ENCODE assay signal across 1 cellular context in the genomic region with DNA sequence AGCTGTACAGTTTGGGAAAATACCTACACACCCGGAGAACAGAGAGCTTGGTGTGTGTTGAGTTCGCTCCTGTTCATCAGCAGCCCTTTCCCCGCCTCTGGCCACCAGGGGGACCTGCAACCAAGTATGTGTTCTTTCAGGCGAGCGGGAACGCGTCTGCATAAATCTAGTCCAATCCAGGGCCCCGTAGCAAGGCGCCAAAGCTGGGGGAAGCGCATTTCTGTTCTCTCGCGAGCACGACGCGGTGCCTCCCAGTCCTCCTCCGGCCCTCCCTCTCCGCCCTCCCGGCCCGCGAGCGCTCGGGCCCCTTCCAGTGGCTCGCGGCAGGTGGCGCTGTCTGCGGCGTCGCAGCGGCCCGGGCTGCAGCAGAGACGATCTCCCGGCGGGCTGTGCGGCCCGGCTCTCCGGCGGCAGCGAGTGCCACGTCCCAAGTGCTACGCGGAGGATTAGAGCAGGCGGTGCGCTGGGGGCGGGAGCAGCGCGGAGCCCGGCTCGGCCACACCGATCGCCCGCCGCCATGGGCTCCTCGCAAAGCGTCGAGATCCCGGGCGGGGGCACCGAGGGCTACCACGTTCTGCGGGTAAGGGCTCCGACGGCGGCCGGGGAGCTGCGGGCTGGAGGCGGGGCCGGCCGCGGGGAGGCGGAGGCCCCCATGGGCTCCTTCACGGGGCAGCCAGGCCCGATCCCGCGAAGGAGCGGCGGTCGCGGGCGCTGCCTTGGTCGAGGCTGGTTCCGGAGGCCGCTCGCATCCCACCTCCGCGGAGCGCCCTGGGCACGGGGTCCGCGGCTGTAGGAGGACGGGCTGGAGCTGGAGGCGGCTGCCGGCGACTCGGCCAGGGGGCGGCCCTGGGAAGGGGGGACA.
TF ChIP-seq lines count a peak whose summit lies in the region.

A gene (plus strand): TSS at position 430 of the 862 bp plus-strand sequence. CDS start 88 bp downstream, at position 518.

TF ChIP-seq in HEK293, 187 proteins besides CTCF, POLR2A, EP300 and RAD21 (continued from another document and continues in another):
- TF ChIP-seq, protein P1, sequence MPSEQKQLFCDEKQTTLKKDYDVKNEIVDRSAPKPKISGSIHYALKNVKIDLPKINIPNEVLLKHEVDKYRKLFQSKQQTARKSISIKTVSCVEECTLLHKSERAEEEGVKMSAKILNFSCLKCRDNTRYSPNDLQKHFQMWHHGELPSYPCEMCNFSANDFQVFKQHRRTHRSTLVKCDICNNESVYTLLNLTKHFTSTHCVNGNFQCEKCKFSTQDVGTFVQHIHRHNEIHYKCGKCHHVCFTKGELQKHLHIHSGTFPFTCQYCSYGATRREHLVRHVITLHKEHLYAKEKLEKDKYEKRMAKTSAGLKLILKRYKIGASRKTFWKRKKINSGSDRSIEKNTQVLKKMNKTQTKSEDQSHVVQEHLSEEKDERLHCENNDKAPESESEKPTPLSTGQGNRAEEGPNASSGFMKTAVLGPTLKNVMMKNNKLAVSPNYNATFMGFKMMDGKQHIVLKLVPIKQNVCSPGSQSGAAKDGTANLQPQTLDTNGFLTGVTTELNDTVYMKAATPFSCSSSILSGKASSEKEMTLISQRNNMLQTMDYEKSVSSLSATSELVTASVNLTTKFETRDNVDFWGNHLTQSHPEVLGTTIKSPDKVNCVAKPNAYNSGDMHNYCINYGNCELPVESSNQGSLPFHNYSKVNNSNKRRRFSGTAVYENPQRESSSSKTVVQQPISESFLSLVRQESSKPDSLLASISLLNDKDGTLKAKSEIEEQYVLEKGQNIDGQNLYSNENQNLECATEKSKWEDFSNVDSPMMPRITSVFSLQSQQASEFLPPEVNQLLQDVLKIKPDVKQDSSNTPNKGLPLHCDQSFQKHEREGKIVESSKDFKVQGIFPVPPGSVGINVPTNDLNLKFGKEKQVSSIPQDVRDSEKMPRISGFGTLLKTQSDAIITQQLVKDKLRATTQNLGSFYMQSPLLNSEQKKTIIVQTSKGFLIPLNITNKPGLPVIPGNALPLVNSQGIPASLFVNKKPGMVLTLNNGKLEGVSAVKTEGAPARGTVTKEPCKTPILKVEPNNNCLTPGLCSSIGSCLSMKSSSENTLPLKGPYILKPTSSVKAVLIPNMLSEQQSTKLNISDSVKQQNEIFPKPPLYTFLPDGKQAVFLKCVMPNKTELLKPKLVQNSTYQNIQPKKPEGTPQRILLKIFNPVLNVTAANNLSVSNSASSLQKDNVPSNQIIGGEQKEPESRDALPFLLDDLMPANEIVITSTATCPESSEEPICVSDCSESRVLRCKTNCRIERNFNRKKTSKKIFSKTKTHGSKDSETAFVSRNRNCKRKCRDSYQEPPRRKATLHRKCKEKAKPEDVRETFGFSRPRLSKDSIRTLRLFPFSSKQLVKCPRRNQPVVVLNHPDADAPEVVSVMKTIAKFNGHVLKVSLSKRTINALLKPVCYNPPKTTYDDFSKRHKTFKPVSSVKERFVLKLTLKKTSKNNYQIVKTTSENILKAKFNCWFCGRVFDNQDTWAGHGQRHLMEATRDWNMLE (tag by site-specific recombination; conservative IDR thresholded peaks at IDR 0.05; ENCODE audit: low read depth), result peak; percentile 61
- TF ChIP-seq ZSCAN30 (tag by site-specific recombination; IDR thresholded peaks at IDR 0.05) (peak; percentile 64; the same call in 1 of the 2 replicates), ZNF501 (tag by site-specific recombination; IDR thresholded peaks at IDR 0.05) (peak; percentile 55; the same call in 1 of the 2 replicates), KLF8 (tag by site-specific recombination; IDR thresholded peaks at IDR 0.05) (peak; percentile 94), ZBTB8A (tag by site-specific recombination; IDR thresholded peaks at IDR 0.05) (peak; percentile 64; the same call in 1 of the 2 replicates), ZNF23 (tag by site-specific recombination; IDR thresholded peaks at IDR 0.05; ENCODE audit: borderline replicate concordance) (no peak), ZNF140 (tag by site-specific recombination; IDR thresholded peaks at IDR 0.05) (no peak), ZNF133 (tag by site-specific recombination; IDR thresholded peaks at IDR 0.05) (no peak), ZNF423 (tag by site-specific recombination; IDR thresholded peaks at IDR 0.05) (no peak), ZBTB17 (tag by site-specific recombination; IDR thresholded peaks at IDR 0.05) (peak; percentile 59), ZNF629 (tag by site-specific recombination; IDR thresholded peaks at IDR 0.05) (peak; percentile 71), ZNF561 (tag by site-specific recombination; IDR thresholded peaks at IDR 0.05; ENCODE audit: borderline replicate concordance) (peak; percentile 95), ZNF473 (tag by site-specific recombination; IDR thresholded peaks at IDR 0.05) (no peak), ZNF202 (tag by site-specific recombination; IDR thresholded peaks at IDR 0.05; ENCODE audit: borderline replicate concordance) (no peak), ZNF2 (tag by site-specific recombination; IDR thresholded peaks at IDR 0.05) (peak; percentile 74), SP3 (tag by site-specific recombination; IDR thresholded peaks at IDR 0.05) (peak; percentile 77), SP2 (tag by site-specific recombination; IDR thresholded peaks at IDR 0.05) (peak; percentile 78), ZXDB (tag by site-specific recombination; IDR thresholded peaks at IDR 0.05) (peak; percentile 78), ZBTB48 (tag by site-specific recombination; IDR thresholded peaks at IDR 0.05) (peak; percentile 42; the same call in 1 of the 2 replicates), YY2 (tag by site-specific recombination; IDR thresholded peaks at IDR 0.05) (peak; percentile 39; the same call in 1 of the 2 replicates), ZNF416 (tag by site-specific recombination; IDR thresholded peaks at IDR 0.05) (no peak), ZFP37 (tag by site-specific recombination; IDR thresholded peaks at IDR 0.05) (peak; percentile 63; the same call in 1 of the 2 replicates), ZNF24 (tag by site-specific recombination; IDR thresholded peaks at IDR 0.05) (peak; percentile 69), WT1 (tag by site-specific recombination; IDR thresholded peaks at IDR 0.05) (peak; percentile 69; the same call in 1 of the 2 replicates), KLF9 (tag by site-specific recombination; IDR thresholded peaks at IDR 0.05; ENCODE audit: low read depth) (peak; percentile 46), SP7 (tag by site-specific recombination; IDR thresholded peaks at IDR 0.05) (peak; percentile 74)
- TF ChIP-seq, protein P2, sequence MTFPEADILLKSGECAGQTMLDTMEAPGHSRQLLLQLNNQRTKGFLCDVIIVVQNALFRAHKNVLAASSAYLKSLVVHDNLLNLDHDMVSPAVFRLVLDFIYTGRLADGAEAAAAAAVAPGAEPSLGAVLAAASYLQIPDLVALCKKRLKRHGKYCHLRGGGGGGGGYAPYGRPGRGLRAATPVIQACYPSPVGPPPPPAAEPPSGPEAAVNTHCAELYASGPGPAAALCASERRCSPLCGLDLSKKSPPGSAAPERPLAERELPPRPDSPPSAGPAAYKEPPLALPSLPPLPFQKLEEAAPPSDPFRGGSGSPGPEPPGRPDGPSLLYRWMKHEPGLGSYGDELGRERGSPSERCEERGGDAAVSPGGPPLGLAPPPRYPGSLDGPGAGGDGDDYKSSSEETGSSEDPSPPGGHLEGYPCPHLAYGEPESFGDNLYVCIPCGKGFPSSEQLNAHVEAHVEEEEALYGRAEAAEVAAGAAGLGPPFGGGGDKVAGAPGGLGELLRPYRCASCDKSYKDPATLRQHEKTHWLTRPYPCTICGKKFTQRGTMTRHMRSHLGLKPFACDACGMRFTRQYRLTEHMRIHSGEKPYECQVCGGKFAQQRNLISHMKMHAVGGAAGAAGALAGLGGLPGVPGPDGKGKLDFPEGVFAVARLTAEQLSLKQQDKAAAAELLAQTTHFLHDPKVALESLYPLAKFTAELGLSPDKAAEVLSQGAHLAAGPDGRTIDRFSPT (tag by site-specific recombination; IDR thresholded peaks at IDR 0.05), result 0 out of 2 replicates have a peak, but pooled peaks have one; percentile 26
- TF ChIP-seq, protein P3, sequence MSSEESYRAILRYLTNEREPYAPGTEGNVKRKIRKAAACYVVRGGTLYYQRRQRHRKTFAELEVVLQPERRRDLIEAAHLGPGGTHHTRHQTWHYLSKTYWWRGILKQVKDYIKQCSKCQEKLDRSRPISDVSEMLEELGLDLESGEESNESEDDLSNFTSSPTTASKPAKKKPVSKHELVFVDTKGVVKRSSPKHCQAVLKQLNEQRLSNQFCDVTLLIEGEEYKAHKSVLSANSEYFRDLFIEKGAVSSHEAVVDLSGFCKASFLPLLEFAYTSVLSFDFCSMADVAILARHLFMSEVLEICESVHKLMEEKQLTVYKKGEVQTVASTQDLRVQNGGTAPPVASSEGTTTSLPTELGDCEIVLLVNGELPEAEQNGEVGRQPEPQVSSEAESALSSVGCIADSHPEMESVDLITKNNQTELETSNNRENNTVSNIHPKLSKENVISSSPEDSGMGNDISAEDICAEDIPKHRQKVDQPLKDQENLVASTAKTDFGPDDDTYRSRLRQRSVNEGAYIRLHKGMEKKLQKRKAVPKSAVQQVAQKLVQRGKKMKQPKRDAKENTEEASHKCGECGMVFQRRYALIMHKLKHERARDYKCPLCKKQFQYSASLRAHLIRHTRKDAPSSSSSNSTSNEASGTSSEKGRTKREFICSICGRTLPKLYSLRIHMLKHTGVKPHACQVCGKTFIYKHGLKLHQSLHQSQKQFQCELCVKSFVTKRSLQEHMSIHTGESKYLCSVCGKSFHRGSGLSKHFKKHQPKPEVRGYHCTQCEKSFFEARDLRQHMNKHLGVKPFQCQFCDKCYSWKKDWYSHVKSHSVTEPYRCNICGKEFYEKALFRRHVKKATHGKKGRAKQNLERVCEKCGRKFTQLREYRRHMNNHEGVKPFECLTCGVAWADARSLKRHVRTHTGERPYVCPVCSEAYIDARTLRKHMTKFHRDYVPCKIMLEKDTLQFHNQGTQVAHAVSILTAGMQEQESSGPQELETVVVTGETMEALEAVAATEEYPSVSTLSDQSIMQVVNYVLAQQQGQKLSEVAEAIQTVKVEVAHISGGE (tag by site-specific recombination; conservative IDR thresholded peaks at IDR 0.05; ENCODE audit: low read depth), result peak; percentile 77
- TF ChIP-seq, protein P4, sequence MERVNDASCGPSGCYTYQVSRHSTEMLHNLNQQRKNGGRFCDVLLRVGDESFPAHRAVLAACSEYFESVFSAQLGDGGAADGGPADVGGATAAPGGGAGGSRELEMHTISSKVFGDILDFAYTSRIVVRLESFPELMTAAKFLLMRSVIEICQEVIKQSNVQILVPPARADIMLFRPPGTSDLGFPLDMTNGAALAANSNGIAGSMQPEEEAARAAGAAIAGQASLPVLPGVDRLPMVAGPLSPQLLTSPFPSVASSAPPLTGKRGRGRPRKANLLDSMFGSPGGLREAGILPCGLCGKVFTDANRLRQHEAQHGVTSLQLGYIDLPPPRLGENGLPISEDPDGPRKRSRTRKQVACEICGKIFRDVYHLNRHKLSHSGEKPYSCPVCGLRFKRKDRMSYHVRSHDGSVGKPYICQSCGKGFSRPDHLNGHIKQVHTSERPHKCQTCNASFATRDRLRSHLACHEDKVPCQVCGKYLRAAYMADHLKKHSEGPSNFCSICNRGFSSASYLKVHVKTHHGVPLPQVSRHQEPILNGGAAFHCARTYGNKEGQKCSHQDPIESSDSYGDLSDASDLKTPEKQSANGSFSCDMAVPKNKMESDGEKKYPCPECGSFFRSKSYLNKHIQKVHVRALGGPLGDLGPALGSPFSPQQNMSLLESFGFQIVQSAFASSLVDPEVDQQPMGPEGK (tag by site-specific recombination; IDR thresholded peaks at IDR 0.05), result peak; percentile 66
- TF ChIP-seq, protein P5, sequence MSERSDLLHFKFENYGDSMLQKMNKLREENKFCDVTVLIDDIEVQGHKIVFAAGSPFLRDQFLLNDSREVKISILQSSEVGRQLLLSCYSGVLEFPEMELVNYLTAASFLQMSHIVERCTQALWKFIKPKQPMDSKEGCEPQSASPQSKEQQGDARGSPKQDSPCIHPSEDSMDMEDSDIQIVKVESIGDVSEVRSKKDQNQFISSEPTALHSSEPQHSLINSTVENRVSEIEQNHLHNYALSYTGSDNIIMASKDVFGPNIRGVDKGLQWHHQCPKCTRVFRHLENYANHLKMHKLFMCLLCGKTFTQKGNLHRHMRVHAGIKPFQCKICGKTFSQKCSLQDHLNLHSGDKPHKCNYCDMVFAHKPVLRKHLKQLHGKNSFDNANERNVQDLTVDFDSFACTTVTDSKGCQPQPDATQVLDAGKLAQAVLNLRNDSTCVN (tag by site-specific recombination; optimal IDR thresholded peaks at IDR 0.05), result peak; percentile 89
- TF ChIP-seq, protein P6, sequence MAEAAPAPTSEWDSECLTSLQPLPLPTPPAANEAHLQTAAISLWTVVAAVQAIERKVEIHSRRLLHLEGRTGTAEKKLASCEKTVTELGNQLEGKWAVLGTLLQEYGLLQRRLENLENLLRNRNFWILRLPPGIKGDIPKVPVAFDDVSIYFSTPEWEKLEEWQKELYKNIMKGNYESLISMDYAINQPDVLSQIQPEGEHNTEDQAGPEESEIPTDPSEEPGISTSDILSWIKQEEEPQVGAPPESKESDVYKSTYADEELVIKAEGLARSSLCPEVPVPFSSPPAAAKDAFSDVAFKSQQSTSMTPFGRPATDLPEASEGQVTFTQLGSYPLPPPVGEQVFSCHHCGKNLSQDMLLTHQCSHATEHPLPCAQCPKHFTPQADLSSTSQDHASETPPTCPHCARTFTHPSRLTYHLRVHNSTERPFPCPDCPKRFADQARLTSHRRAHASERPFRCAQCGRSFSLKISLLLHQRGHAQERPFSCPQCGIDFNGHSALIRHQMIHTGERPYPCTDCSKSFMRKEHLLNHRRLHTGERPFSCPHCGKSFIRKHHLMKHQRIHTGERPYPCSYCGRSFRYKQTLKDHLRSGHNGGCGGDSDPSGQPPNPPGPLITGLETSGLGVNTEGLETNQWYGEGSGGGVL (tag by site-specific recombination; IDR thresholded peaks at IDR 0.05), result peak; percentile 77
- TF ChIP-seq, protein P7, sequence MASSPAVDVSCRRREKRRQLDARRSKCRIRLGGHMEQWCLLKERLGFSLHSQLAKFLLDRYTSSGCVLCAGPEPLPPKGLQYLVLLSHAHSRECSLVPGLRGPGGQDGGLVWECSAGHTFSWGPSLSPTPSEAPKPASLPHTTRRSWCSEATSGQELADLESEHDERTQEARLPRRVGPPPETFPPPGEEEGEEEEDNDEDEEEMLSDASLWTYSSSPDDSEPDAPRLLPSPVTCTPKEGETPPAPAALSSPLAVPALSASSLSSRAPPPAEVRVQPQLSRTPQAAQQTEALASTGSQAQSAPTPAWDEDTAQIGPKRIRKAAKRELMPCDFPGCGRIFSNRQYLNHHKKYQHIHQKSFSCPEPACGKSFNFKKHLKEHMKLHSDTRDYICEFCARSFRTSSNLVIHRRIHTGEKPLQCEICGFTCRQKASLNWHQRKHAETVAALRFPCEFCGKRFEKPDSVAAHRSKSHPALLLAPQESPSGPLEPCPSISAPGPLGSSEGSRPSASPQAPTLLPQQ (tag by site-specific recombination; IDR thresholded peaks at IDR 0.05), result peak; percentile 83
